ENCODE assay signal across 15 cellular contexts in genomic region chr9:72687331-72687730, GRCh38.
A peak's percentile ranks its signal among the peaks of the same experiment; 100 is the strongest.
DNase-seq lines count a peak whose midpoint lies in the region; ATAC-seq and TF ChIP-seq lines count a peak whose summit lies in the region.
"Had no signal": no experiment of that assay in that cellular context is flagged by ENCODE, and none has a peak within 500 bp of the region (broad histone marks: within the 10 kb centered on the region; RNA-seq: fewer than 3 reads in every experiment).

No MANE protein-coding gene starts in this region.

- H3K27me3 ChIP-seq in dorsolateral prefrontal cortex: no peaks in the 10 kb centered on the region
- no peaks in the 10 kb centered on the region for H3K27me3 ChIP-seq in aorta (ENCODE audit: control insufficient read depth in 1 of 2, insufficient read depth in 2 of 2, low read length in 1 of 2)
- H3K27me3 ChIP-seq: BE2C had no signal

- TF ChIP-seq CTCF in dorsolateral prefrontal cortex (IDR thresholded peaks at IDR 0.05 in 54 of 56, conservative IDR thresholded peaks at IDR 0.05 in 2 of 56; ENCODE audit: low read depth in 1 of 56, partially characterized antibody in 56 of 56): peak in 1 of 56 donors; percentile 7
- no peak for TF ChIP-seq CTCF in neural crest cell (conservative IDR thresholded peaks at IDR 0.05)

- no peaks in the 10 kb centered on the region for H3K4me1 ChIP-seq in aorta (ENCODE audit: control insufficient read depth in 1 of 2, insufficient read depth in 2 of 2, low read length in 2 of 2)
- H3K4me1 ChIP-seq: BE2C had no signal

- H3K27ac ChIP-seq in dorsolateral prefrontal cortex (peak overlapping the region in 36 of 59 donors; percentile 14 to 81 (median 58)), aorta (ENCODE audit: low read depth in 1 of 2, low read length in 2 of 2) (no peak overlapping the region)
- H3K27ac ChIP-seq: A549, C4-2B had no signal

- peaks cover 28% of the 10 kb centered on the region for H3K4me1 Mint-ChIP-seq in neural crest cell
- H3K4me1 Mint-ChIP-seq: CD4-positive, alpha-beta memory T cell had no signal

- H3K9me3 ChIP-seq in aorta (ENCODE audit: control insufficient read depth, low read length): no peaks in the 10 kb centered on the region
- H3K9me3 ChIP-seq: A549, BE2C had no signal

- intact Hi-C loops in dorsolateral prefrontal cortex (cut with DNase I) (no loop called here), aorta (cut with DNase I) (no loop called here)

- H3K9me3 Mint-ChIP-seq in neural crest cell: peaks cover 12% of the 10 kb centered on the region
- H3K9me3 Mint-ChIP-seq: CD4-positive, alpha-beta memory T cell had no signal

- ATAC-seq in aorta (ENCODE audit: low FRiP score) (no peak), GM18870 (IDR thresholded peaks at IDR 0.05; ENCODE audit: unreplicated experiment) (no peak), HG03378 (IDR thresholded peaks at IDR 0.05; ENCODE audit: unreplicated experiment) (no peak)

- no peaks in the 10 kb centered on the region for H3K27me3 Mint-ChIP-seq in neural crest cell (ENCODE audit: low read depth)

- H3K36me3 ChIP-seq in aorta (ENCODE audit: control insufficient read depth in 1 of 2, insufficient read depth in 2 of 2, low read length in 1 of 2): no peaks in the 10 kb centered on the region
- H3K36me3 ChIP-seq: BE2C had no signal

- no peak overlapping the region for H3K4me3 Mint-ChIP-seq in neural crest cell
- H3K4me3 Mint-ChIP-seq: CD4-positive, alpha-beta memory T cell had no signal

- DNase-seq in NCI-H1048 (lab: John Stamatoyannopoulos, UW) (peak; percentile 14), dorsolateral prefrontal cortex (no peak), neural crest cell (ENCODE audit: low read depth, low spot score) (no peak), germinal center (ENCODE audit: low spot score) (no peak), aorta (no peak)
- DNase-seq: BE2C; CD4-positive, alpha-beta memory T cell; COR-L47; DND-41; GDM1; H7 had no signal

- peaks cover 8% of the 10 kb centered on the region for H3K36me3 Mint-ChIP-seq in neural crest cell (ENCODE audit: low read depth)
- H3K36me3 Mint-ChIP-seq: CD4-positive, alpha-beta memory T cell had no signal

- peak overlapping the region; percentile 19 for H3K27ac Mint-ChIP-seq in neural crest cell (ENCODE audit: unreplicated experiment)
- H3K27ac Mint-ChIP-seq: CD4-positive, alpha-beta memory T cell had no signal

- peak overlapping the region in 1 of 59 donors; percentile 15 for H3K4me3 ChIP-seq in dorsolateral prefrontal cortex
- H3K4me3 ChIP-seq in aorta (ENCODE audit: low read length in 2 of 2): no peak overlapping the region
- H3K4me3 ChIP-seq: A549 had no signal

Comparison
In these comparisons a context has a peak if more than half of its experiments do, and no peak if none do; other contexts are left out.
1. H3K27ac ChIP-seq: peak in dorsolateral prefrontal cortex (36 of 59); none in aorta (0 of 2).